Comparison of ENCODE assay signal across 18 cellular contexts in genomic region chr14:95309261-95310051, GRCh38.
"Had no signal": no experiment of that assay in that cellular context is flagged by ENCODE, and none has a peak within 500 bp of the region (broad histone marks: within the 10 kb centered on the region; RNA-seq: fewer than 3 reads in every experiment).

No MANE protein-coding gene starts in this region.

- H3K27me3 ChIP-seq: esophagus muscularis mucosa, thyroid gland had no signal

- H3K9me3 Mint-ChIP-seq: activated CD4-positive, alpha-beta memory T cell treated with anti-CD3 and anti-CD28 coated beads, Interleukin-2, amount 10 ng/mL, durations not matched to agents 7 days and 5 days; activated naive CD8-positive, alpha-beta T cell treated with anti-CD3 and anti-CD28 coated beads, Interleukin-2, amount 10 ng/mL, durations not matched to agents 7 days and 5 days; dendritic cell treated with granulocyte-macrophage colony-stimulating factor and Interleukin-4, amounts not matched to agents 40 ng/mL and 50 ng/mL, for 4 days; immature natural killer cell had no signal

- H3K27me3 Mint-ChIP-seq: dendritic cell treated with granulocyte-macrophage colony-stimulating factor and Interleukin-4, amounts not matched to agents 40 ng/mL and 50 ng/mL, for 4 days had no signal

- H3K36me3 Mint-ChIP-seq: activated CD8-positive, alpha-beta memory T cell treated with anti-CD3 and anti-CD28 coated beads, Interleukin-2, amount 10 ng/mL, durations not matched to agents 7 days and 5 days; activated naive CD8-positive, alpha-beta T cell treated with anti-CD3 and anti-CD28 coated beads, Interleukin-2, amount 10 ng/mL, durations not matched to agents 7 days and 5 days; brain; immature natural killer cell had no signal

- H3K4me1 Mint-ChIP-seq: immature natural killer cell had no signal

- H3K4me3 ChIP-seq: esophagus muscularis mucosa, lung, thyroid gland had no signal

- H3K4me3 Mint-ChIP-seq: activated CD4-positive, alpha-beta memory T cell treated with anti-CD3 and anti-CD28 coated beads, Interleukin-2, amount 10 ng/mL, durations not matched to agents 7 days and 5 days; activated CD8-positive, alpha-beta memory T cell treated with anti-CD3 and anti-CD28 coated beads, Interleukin-2, amount 10 ng/mL, durations not matched to agents 7 days and 5 days; activated naive CD8-positive, alpha-beta T cell treated with anti-CD3 and anti-CD28 coated beads, Interleukin-2, amount 10 ng/mL, durations not matched to agents 7 days and 5 days; brain; dendritic cell treated with granulocyte-macrophage colony-stimulating factor and Interleukin-4, amounts not matched to agents 40 ng/mL and 50 ng/mL, for 4 days; immature natural killer cell had no signal

- ATAC-seq: activated CD8-positive, alpha-beta memory T cell treated with anti-CD3 and anti-CD28 coated beads, Interleukin-2, amount 10 ng/mL, durations not matched to agents 7 days and 5 days had no signal

- H3K9me3 ChIP-seq: esophagus muscularis mucosa, thyroid gland had no signal

- H3K36me3 ChIP-seq: esophagus muscularis mucosa, thyroid gland had no signal

- DNase-seq: activated CD4-positive, alpha-beta memory T cell treated with anti-CD3 and anti-CD28 coated beads, Interleukin-2, amount 10 ng/mL, durations not matched to agents 7 days and 5 days; activated CD4-positive, alpha-beta T cell treated with anti-CD3 and anti-CD28 coated beads for 48 hours; activated CD4-positive, CD25-positive, alpha-beta regulatory T cell; activated CD8-positive, alpha-beta memory T cell treated with anti-CD3 and anti-CD28 coated beads, Interleukin-2, amount 10 ng/mL, durations not matched to agents 7 days and 5 days; activated naive CD4-positive, alpha-beta T cell; activated naive CD8-positive, alpha-beta T cell treated with anti-CD3 and anti-CD28 coated beads, Interleukin-2, amount 10 ng/mL, durations not matched to agents 7 days and 5 days; anterior cingulate cortex; effector memory CD4-positive, alpha-beta T cell; immature natural killer cell; midbrain; occipital lobe; T-helper 1 cell; T-helper 9 cell; thyroid gland had no signal

- H3K27ac Mint-ChIP-seq: activated CD4-positive, alpha-beta memory T cell treated with anti-CD3 and anti-CD28 coated beads, Interleukin-2, amount 10 ng/mL, durations not matched to agents 7 days and 5 days; activated CD8-positive, alpha-beta memory T cell treated with anti-CD3 and anti-CD28 coated beads, Interleukin-2, amount 10 ng/mL, durations not matched to agents 7 days and 5 days; activated naive CD8-positive, alpha-beta T cell treated with anti-CD3 and anti-CD28 coated beads, Interleukin-2, amount 10 ng/mL, durations not matched to agents 7 days and 5 days; immature natural killer cell had no signal
